19 cellular contexts compared by ENCODE assay signal in the genomic region with DNA sequence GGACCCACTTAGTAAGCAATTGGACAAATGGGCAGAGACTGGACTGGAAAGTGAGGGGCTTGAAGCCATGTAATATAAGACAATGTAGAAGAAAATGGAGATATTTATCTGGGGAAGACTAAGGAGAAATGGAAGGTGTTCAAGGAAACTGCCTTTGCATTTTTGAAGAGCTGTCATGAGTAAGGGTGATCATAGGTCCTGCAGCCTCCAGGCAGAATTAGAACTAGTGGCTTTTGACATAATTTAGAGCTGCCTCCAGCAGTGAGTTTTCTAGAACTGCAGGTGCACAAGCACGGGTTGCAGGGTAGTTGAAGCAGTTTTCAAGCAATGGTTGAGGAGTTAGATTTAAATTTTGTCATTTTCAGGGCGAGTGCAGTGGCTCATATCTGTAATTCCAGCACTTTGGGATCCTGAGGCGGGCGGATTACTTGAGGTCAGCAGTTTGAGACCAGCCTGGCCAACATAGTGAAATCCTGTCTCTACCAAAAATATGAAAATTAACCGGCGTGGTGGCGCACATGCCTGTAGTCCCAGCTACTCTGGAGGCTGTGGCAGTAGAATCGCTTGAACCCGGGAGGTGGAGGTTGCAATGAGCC.
"Had no signal": no experiment of that assay in that cellular context is flagged by ENCODE, and none has a peak within 500 bp of the region (broad histone marks: within the 10 kb centered on the region; RNA-seq: fewer than 3 reads in every experiment).

No MANE protein-coding gene starts in this region.

- H3K4me3 ChIP-seq: gastrocnemius medialis, heart right ventricle, mucosa of descending colon, right atrium auricular region, stomach, thoracic aorta, uterus had no signal

- H3K27ac Mint-ChIP-seq: dendritic cell treated with granulocyte-macrophage colony-stimulating factor and Interleukin-4, amounts not matched to agents 40 ng/mL and 50 ng/mL, for 4 days; endodermal cell; nephron progenitor cell had no signal

- H3K9me3 ChIP-seq: gastrocnemius medialis, heart right ventricle, mucosa of descending colon, neutrophil, right atrium auricular region, stomach, thoracic aorta, uterus had no signal

- H3K4me1 ChIP-seq: uterus had no signal

- H3K4me3 Mint-ChIP-seq: dendritic cell treated with granulocyte-macrophage colony-stimulating factor and Interleukin-4, amounts not matched to agents 40 ng/mL and 50 ng/mL, for 4 days; endodermal cell; nephron progenitor cell had no signal

- H3K36me3 ChIP-seq: gastrocnemius medialis, heart right ventricle, neutrophil, right atrium auricular region, stomach, thoracic aorta, uterus had no signal

- H3K27me3 Mint-ChIP-seq: dendritic cell treated with granulocyte-macrophage colony-stimulating factor and Interleukin-4, amounts not matched to agents 40 ng/mL and 50 ng/mL, for 4 days had no signal

- ATAC-seq: gastrocnemius medialis, heart right ventricle, left lobe of liver, mucosa of descending colon had no signal

- H3K27ac ChIP-seq: gastrocnemius medialis, heart right ventricle, neutrophil, right atrium auricular region, stomach, thoracic aorta, uterus had no signal

- H3K9me3 Mint-ChIP-seq: dendritic cell treated with granulocyte-macrophage colony-stimulating factor and Interleukin-4, amounts not matched to agents 40 ng/mL and 50 ng/mL, for 4 days; endodermal cell; nephron progenitor cell had no signal

- DNase-seq: effector CD4-positive, alpha-beta T cell; endodermal cell; gastrocnemius medialis; heart right ventricle; islet precursor cell; mammary epithelial cell; nephron progenitor cell; stimulated activated CD4-positive, alpha-beta T cell treated with anti-CD3 and anti-CD28 coated beads, Interleukin-12 subunit alpha, Interleukin-12 subunit beta, amount 100 ng/mL, for 4 hours; stimulated activated naive CD4-positive, alpha-beta T cell; stomach; substantia nigra; trophoblast cell; uterus had no signal

- H3K27me3 ChIP-seq: gastrocnemius medialis, heart right ventricle, neutrophil, right atrium auricular region, stomach, uterus had no signal
